Comparison of ENCODE assay signal across 1 cellular context in genomic region chr6:11754625-11755289, GRCh38.
TF ChIP-seq lines count a peak whose summit lies in the region.

No MANE protein-coding gene starts in this region.

TF ChIP-seq in IMR-90, 13 proteins besides CTCF, POLR2A, EP300 and RAD21 (continued from another document):
- TF ChIP-seq, protein P1, sequence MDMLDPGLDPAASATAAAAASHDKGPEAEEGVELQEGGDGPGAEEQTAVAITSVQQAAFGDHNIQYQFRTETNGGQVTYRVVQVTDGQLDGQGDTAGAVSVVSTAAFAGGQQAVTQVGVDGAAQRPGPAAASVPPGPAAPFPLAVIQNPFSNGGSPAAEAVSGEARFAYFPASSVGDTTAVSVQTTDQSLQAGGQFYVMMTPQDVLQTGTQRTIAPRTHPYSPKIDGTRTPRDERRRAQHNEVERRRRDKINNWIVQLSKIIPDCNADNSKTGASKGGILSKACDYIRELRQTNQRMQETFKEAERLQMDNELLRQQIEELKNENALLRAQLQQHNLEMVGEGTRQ (IDR thresholded peaks at IDR 0.05; ENCODE audit: low read depth, low read length), result no peak
- TF ChIP-seq SMC3 (IDR thresholded peaks at IDR 0.05; ENCODE audit: low read depth, low read length) (no peak), CHD1 (IDR thresholded peaks at IDR 0.05; ENCODE audit: low read depth, low read length) (no peak), BHLHE40 (IDR thresholded peaks at IDR 0.05; ENCODE audit: low read depth, low read length) (no peak)
TF ChIP-seq in IMR-90: peak in this region for 0.
